ENCODE assay signal across 8 cellular contexts in the genomic region with DNA sequence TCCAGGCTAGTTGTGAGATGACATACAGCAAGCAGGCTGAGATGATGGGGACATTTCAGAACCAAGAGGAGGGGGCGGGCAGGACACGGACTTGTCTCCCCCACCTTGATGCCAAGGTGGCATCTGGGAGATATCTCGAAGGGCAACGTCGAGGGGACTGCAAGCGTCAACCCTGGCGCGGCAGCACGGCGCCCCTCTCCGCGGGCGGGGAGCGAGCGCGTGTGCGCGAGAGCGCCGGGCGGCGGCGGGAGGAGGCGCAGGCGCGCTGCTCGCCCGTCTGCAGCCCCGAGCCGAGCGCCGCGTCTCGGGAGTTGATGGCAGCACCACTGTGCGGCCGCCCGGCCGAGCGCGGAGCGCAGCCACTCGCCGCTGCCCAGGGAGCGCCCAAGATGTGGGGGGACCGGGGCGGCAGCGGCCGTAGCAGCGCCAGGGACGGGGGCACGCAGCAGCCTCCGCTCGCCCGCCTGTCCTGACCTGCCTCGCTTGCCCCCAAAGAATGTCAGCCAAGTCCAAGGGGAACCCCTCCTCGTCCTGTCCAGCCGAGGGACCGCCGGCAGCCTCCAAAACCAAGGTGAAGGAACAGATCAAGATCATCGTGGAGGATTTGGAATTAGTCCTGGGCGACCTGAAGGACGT. TPM values are rescaled to one million over a fixed set of nuclear protein-coding genes. Genes with fewer than 3 reads are reported as not detected.
DNase-seq lines count a peak whose midpoint lies in the region; ATAC-seq, FAIRE-seq and TF ChIP-seq lines count a peak whose summit lies in the region.

Gene PRR16 (plus strand): TSS at position 310 of the 636 bp plus-strand sequence.

- TF ChIP-seq POLR2A in GM12892 (IDR thresholded peaks at IDR 0.05; ENCODE audit: low read depth, low read length): no peak

- no peaks in the 10 kb centered on the region for H3K36me3 ChIP-seq in brain microvascular endothelial cell (replicated peaks)

- TF ChIP-seq CTCF in brain microvascular endothelial cell (IDR thresholded peaks at IDR 0.05; ENCODE audit: low read depth, low read length, missing control alignments): peak; percentile 17

- H3K9me3 ChIP-seq in iPS-18c (ENCODE audit: control insufficient read depth, insufficient read depth, low read length): peaks cover 5% of the 10 kb centered on the region

- DNase-seq in AG08396 (ENCODE audit: low spot score) (peak; percentile 89), GM12892 (ENCODE audit: insufficient read length) (no peak), NCI-H774 (lab: John Stamatoyannopoulos, UW) (peak; percentile 66), brain microvascular endothelial cell (peak; percentile 45), sciatic nerve (ENCODE audit: low spot score) (peak; percentile 59), SW480 (ENCODE audit: low spot score) (no peak)

- H3K4me3 ChIP-seq in brain microvascular endothelial cell (ENCODE audit: low read depth, low read length) (peak within 1 kb of the TSS; percentile 73), iPS-18c (ENCODE audit: insufficient read depth, low read depth, low read length) (peak within 1 kb of the TSS; percentile 73)

- in situ Hi-C loops in brain microvascular endothelial cell (cut with HindIII; ENCODE audit: low pct_ligation_motif_present, low sequenced_read_pairs): no loop called here

- ATAC-seq in HG02938 (IDR thresholded peaks at IDR 0.05; ENCODE audit: unreplicated experiment) (peak; percentile 59), sciatic nerve (peak; percentile 65)

- intact Hi-C loops in sciatic nerve (cut with DNase I): no loop called here

- H3K27ac ChIP-seq in brain microvascular endothelial cell: no peak within 1 kb of the TSS

- no peaks in the 10 kb centered on the region for H3K27me3 ChIP-seq in brain microvascular endothelial cell (replicated peaks)

- peak; percentile 86 for FAIRE-seq in GM12892 (lab: Jason Lieb, UNC)

RNA-seq across cellular contexts. Expression of gene PRR16, which starts in this region (rescaled TPM):
- polyA plus RNA-seq in GM12892 (2012; ENCODE audit: missing spikeins): not detected
- 0.71 TPM for total RNA-seq in sciatic nerve

Comparison
In these comparisons a context has a peak if more than half of its experiments do, and no peak if none do; other contexts are left out.
1. Peak in DNase-seq and ATAC-seq in sciatic nerve; RNA of the gene not detected or under 1 TPM.
2. DNase-seq: peak in AG08396 (single experiment), NCI-H774 (single experiment) and brain microvascular endothelial cell (single experiment); none in GM12892 (single experiment) and SW480 (single experiment).